Comparison of ENCODE assay signal across 23 cellular contexts in genomic region chr5:88688981-88689661, GRCh38.
A peak's percentile ranks its signal among the peaks of the same experiment; 100 is the strongest.
DNase-seq lines count a peak whose midpoint lies in the region; ATAC-seq, FAIRE-seq and TF ChIP-seq lines count a peak whose summit lies in the region.
"Had no signal": no experiment of that assay in that cellular context is flagged by ENCODE, and none has a peak within 500 bp of the region (broad histone marks: within the 10 kb centered on the region; RNA-seq: fewer than 3 reads in every experiment).

No MANE protein-coding gene starts in this region.

- no peak overlapping the region for H2AFZ ChIP-seq in H1 (ENCODE audit: low read length)

- no peak overlapping the region for H3K56ac ChIP-seq in H1 (replicated peaks; ENCODE audit: insufficient read length, low read depth, low read length)

- peaks cover 7 to 30% (median 10%) of the 10 kb centered on the region in 4 donors for H3K4me1 Mint-ChIP-seq in CD4-positive, alpha-beta memory T cell
- H3K4me1 Mint-ChIP-seq in IgD-negative memory B cell (peaks cover 12 to 14% (median 13%) of the 10 kb centered on the region in 3 donors), naive B cell (peaks cover 22 to 44% (median 34%) of the 10 kb centered on the region in 3 donors)

- H3K4ac ChIP-seq in H1 (replicated peaks; ENCODE audit: insufficient read length, low read depth, low read length): no peak overlapping the region

- H3K4me1 ChIP-seq in CD4-positive, alpha-beta memory T cell (ENCODE audit: insufficient read depth, low read length): peaks cover 12% of the 10 kb centered on the region
- H3K4me1 ChIP-seq in H1 (replicated peaks in 1 of 4; ENCODE audit: control insufficient read depth in 3 of 4, insufficient read depth in 4 of 4, low read length in 3 of 4): peaks cover 24 to 35% (median 29%) of the 10 kb centered on the region in 4 experiments
- H3K4me1 ChIP-seq: prostate gland had no signal

- no peak overlapping the region for H3K9ac ChIP-seq in H1 (replicated peaks in 1 of 4; ENCODE audit: extremely low read depth in 1 of 4, low read depth in 3 of 4, low read length in 3 of 4)

- H4K5ac ChIP-seq in H1 (ENCODE audit: insufficient read length, low read depth, low read length): no peak overlapping the region

- H3K9me3 ChIP-seq in CD4-positive, alpha-beta memory T cell (ENCODE audit: control insufficient read depth in 1 of 2, low read length in 2 of 2): no peaks in the 10 kb centered on the region
- H3K9me3 ChIP-seq in H1 (ENCODE audit: insufficient read depth in 2 of 2, low read depth in 1 of 2, low read length in 1 of 2): no peaks in the 10 kb centered on the region; a peak in 1 of 4 replicates
- H3K9me3 ChIP-seq: prostate gland had no signal

- H3K36me3 ChIP-seq in CD4-positive, alpha-beta memory T cell (ENCODE audit: insufficient read depth, low read length): no peaks in the 10 kb centered on the region
- no peaks in the 10 kb centered on the region for H3K36me3 ChIP-seq in H1 (ENCODE audit: control insufficient read depth in 2 of 4, insufficient read depth in 4 of 4, low read length in 3 of 4)
- H3K36me3 ChIP-seq: prostate gland had no signal

- H2BK120ac ChIP-seq in H1 (replicated peaks; ENCODE audit: low read depth, low read length): no peak overlapping the region

- H4K20me1 ChIP-seq in H1 (replicated peaks in 1 of 2; ENCODE audit: control insufficient read depth in 1 of 2, insufficient read depth in 2 of 2, low read length in 2 of 2): peaks cover 2 to 14% of the 10 kb centered on the region in 2 experiments

- H2BK20ac ChIP-seq in H1 (ENCODE audit: low read length): no peak overlapping the region

- peak overlapping the region; percentile 69 to 95 for H3K4me2 ChIP-seq in H1 (ENCODE audit: insufficient read depth in 1 of 2, low read depth in 2 of 2, low read length in 2 of 2)
- H3K4me2 ChIP-seq: hepatocyte had no signal

- no peaks in the 10 kb centered on the region for H3K79me2 ChIP-seq in H1 (ENCODE audit: control insufficient read depth in 1 of 2, insufficient read depth in 2 of 2, low read length in 2 of 2)
- H3K79me2 ChIP-seq: hepatocyte had no signal

- H2BK15ac ChIP-seq in H1 (ENCODE audit: low read length): no peak overlapping the region

- H3K36me3 Mint-ChIP-seq in CD4-positive, alpha-beta memory T cell: peaks cover 0 to 2% of the 10 kb centered on the region in 2 donors
- H3K36me3 Mint-ChIP-seq in IgD-negative memory B cell (peaks cover 7% of the 10 kb centered on the region), naive B cell (peaks cover 9% of the 10 kb centered on the region in 2 donors)

- H3K4me3 Mint-ChIP-seq in CD4-positive, alpha-beta memory T cell: peak overlapping the region in 3 of 8 donors; percentile 8 to 49 (median 39)
- H3K4me3 Mint-ChIP-seq in IgD-negative memory B cell (peak overlapping the region in 2 of 4 donors; percentile 55 to 72), naive B cell (peak overlapping the region in 4 of 8 donors; percentile 32 to 53 (median 47))

- FAIRE-seq in H1 (lab: Jason Lieb, UNC): no peak
- FAIRE-seq: GM12891, urothelium cell line had no signal

- ATAC-seq in naive B cell (ENCODE audit: low read depth in 2 of 2): no peak
- no peak for ATAC-seq in HG03175 (IDR thresholded peaks at IDR 0.05; ENCODE audit: unreplicated experiment)
- ATAC-seq in HG03025 (IDR thresholded peaks at IDR 0.05; ENCODE audit: low FRiP score, unreplicated experiment): no peak
- ATAC-seq: left cardiac atrium, SK-N-SH treated with all-trans-retinoic acid at 6 μM for 48 hours had no signal

- no peak for TF ChIP-seq POLR2A in H1 (IDR thresholded peaks at IDR 0.05; ENCODE audit: control extremely low read depth in 1 of 2, low read depth in 2 of 2, low read length in 2 of 2)

- H3K23me2 ChIP-seq in H1 (ENCODE audit: low read depth, low read length): peaks cover 14% of the 10 kb centered on the region

- H3K14ac ChIP-seq in H1 (ENCODE audit: insufficient read length): no peak overlapping the region

- TF ChIP-seq RAD21 in H1 (IDR thresholded peaks at IDR 0.05 in 1 of 2, conservative IDR thresholded peaks at IDR 0.05 in 1 of 2; ENCODE audit: low read depth in 2 of 2, low read length in 2 of 2): no peak

- intact Hi-C loops in CD4-positive, alpha-beta memory T cell (cut with micrococcal nuclease): loop anchor here (10.0 kb wide), 1 partner anchor 1274 kb away; the partner anchor contains the start of gene CCNH

- no peak for DNase-seq in CD4-positive, alpha-beta memory T cell
- DNase-seq in H1 (ENCODE audit: low read depth in 1 of 2, low spot score in 2 of 2): peak in 1 of 2 experiments; percentile 72
- no peak for DNase-seq in naive B cell
- DNase-seq in epidermal melanocyte (ENCODE audit: insufficient read length, low spot score): no peak
- no peak for DNase-seq in DMS79 treated with DMSO at 0.1 percent for 48 hours (lab: John Stamatoyannopoulos, UW)
- DNase-seq: activated CD4-positive, alpha-beta T cell treated with anti-CD3 and anti-CD28 coated beads for 1 hour; activated CD8-positive, alpha-beta memory T cell treated with anti-CD3 and anti-CD28 coated beads, Interleukin-2, amount 50 U/mL, for 48 hours; left cardiac atrium; NCI-H2029 treated with DMSO at 0.1 percent for 48 hours; NCI-H510A; RPMI8226; stimulated activated CD4-positive, alpha-beta T cell treated with anti-CD3 and anti-CD28 coated beads, Interleukin-4, amount 100 ng/mL, for 1 hour had no signal

- POLR2A ChIA-PET in CD4-positive, alpha-beta memory T cell (lab: Charles Lee; ENCODE audit: partially characterized antibody): no interaction called here
- POLR2A ChIA-PET in H1 (lab: Charles Lee; ENCODE audit: partially characterized antibody): interaction anchor here (0.9 to 1.9 kb wide), 5 partner anchors 8 to 28 kb away, joined by 3 to 8 read pairs (median 5); no protein-coding TSS in a partner anchor

- H4K91ac ChIP-seq in H1 (replicated peaks; ENCODE audit: insufficient read length, low read length): no peak overlapping the region

- no peak overlapping the region for H2BK12ac ChIP-seq in H1 (ENCODE audit: low read depth, low read length)

- H3K27me3 Mint-ChIP-seq in CD4-positive, alpha-beta memory T cell: peaks cover 72 to 83% of the 10 kb centered on the region in 2 donors
- H3K27me3 Mint-ChIP-seq in IgD-negative memory B cell (peaks cover 79% of the 10 kb centered on the region), naive B cell (peaks cover 76 to 93% (median 86%) of the 10 kb centered on the region in 3 donors)

- H2BK5ac ChIP-seq in H1 (ENCODE audit: low read depth, low read length): no peak overlapping the region

- no peak overlapping the region for H2AK5ac ChIP-seq in H1 (ENCODE audit: low read depth, low read length)

- CTCF ChIA-PET in CD4-positive, alpha-beta memory T cell (lab: Charles Lee; ENCODE audit: partially characterized antibody): interaction anchor here (3.2 to 5.5 kb wide), 2 partner anchors 9 to 908 kb away, joined by 35 to 133 read pairs; no protein-coding TSS in a partner anchor
- CTCF ChIA-PET in H1 (lab: Charles Lee; ENCODE audit: partially characterized antibody): interaction anchor here (0.9 to 6.1 kb wide), 12 partner anchors 8 to 928 kb away, joined by 3 to 86 read pairs (median 12); no protein-coding TSS in a partner anchor

- H3K27ac ChIP-seq in CD4-positive, alpha-beta memory T cell (ENCODE audit: low read depth, low read length): no peak overlapping the region
- H3K27ac ChIP-seq in H1 (ENCODE audit: low read depth, low read length): no peak overlapping the region
- H3K27ac ChIP-seq: coronary artery, hepatocyte, prostate gland, skin epidermis had no signal

- H3K79me1 ChIP-seq in H1 (ENCODE audit: low read depth, low read length): no peaks in the 10 kb centered on the region

- H3K18ac ChIP-seq in H1 (ENCODE audit: extremely low read depth, low read length): no peak overlapping the region

- H3K4me3 ChIP-seq in CD4-positive, alpha-beta memory T cell (ENCODE audit: low read length in 2 of 2): no peak overlapping the region
- H3K4me3 ChIP-seq in H1 (ENCODE audit: extremely low read depth in 1 of 4, insufficient read depth in 2 of 4, low read depth in 3 of 4, low read length in 4 of 4): peak overlapping the region in 3 of 4 experiments; percentile 14 to 52 (median 14); a peak in 5 of 8 replicates
- H3K4me3 ChIP-seq: coronary artery, hepatocyte, prostate gland, skin epidermis had no signal

- H3K23ac ChIP-seq in H1 (ENCODE audit: insufficient read length): no peak overlapping the region

- TF ChIP-seq EP300 in H1 (IDR thresholded peaks at IDR 0.05; ENCODE audit: borderline replicate concordance in 1 of 2, low read depth in 2 of 2, low read length in 2 of 2): no peak

- WGBS in H1 (ENCODE audit: extremely low coverage in 1 of 2, insufficient coverage in 1 of 2, insufficient read length in 1 of 2, insufficient replicate concordance in 2 of 2, low coverage in 1 of 2, low lambda C conversion rate in 2 of 2, missing lambda C conversion rate in 1 of 2), 2 experiments: 1% methylated on average over 27 of the region's 27 CpGs; no CpG with 5 or more reads in 1 of the 2 experiments

- peaks cover 0 to 37% (median 10%) of the 10 kb centered on the region in 8 donors for H3K9me3 Mint-ChIP-seq in CD4-positive, alpha-beta memory T cell
- H3K9me3 Mint-ChIP-seq in IgD-negative memory B cell (peaks cover 4 to 29% (median 7%) of the 10 kb centered on the region in 3 donors), naive B cell (peaks cover 0 to 66% (median 32%) of the 10 kb centered on the region in 7 donors)
- H3K9me3 Mint-ChIP-seq: nephron had no signal

- no peak overlapping the region for H4K8ac ChIP-seq in H1 (ENCODE audit: extremely low read depth, insufficient read depth, low read length)

- peak overlapping the region in 4 of 7 donors; percentile 1 to 70 (median 42) for H3K27ac Mint-ChIP-seq in CD4-positive, alpha-beta memory T cell
- H3K27ac Mint-ChIP-seq in IgD-negative memory B cell (peak overlapping the region; percentile 89 to 98 (median 95)), naive B cell (peak overlapping the region in 5 of 6 donors; percentile 43 to 95 (median 88))
- H3K27ac Mint-ChIP-seq: nephron had no signal

- TF ChIP-seq CTCF in H1 (IDR thresholded peaks at IDR 0.05; ENCODE audit: control extremely low read depth in 1 of 3, insufficient read depth in 1 of 3, low read depth in 1 of 3, low read length in 3 of 3): no peak

- H3K27me3 ChIP-seq in CD4-positive, alpha-beta memory T cell (ENCODE audit: insufficient read depth, low read length): peaks cover 96% of the 10 kb centered on the region
- H3K27me3 ChIP-seq in H1 (replicated peaks in 1 of 4; ENCODE audit: control insufficient read depth in 3 of 4, extremely low read depth in 1 of 4, insufficient read depth in 3 of 4, low read length in 3 of 4): peaks cover 87 to 99% (median 96%) of the 10 kb centered on the region in 4 experiments

TF ChIP-seq in H1, 55 proteins besides CTCF, POLR2A, EP300 and RAD21 (continues in another document):
- no peak for TF ChIP-seq CHD1 (IDR thresholded peaks at IDR 0.05; ENCODE audit: low read depth, low read length)
- no peak for TF ChIP-seq POLR2AphosphoS5 (IDR thresholded peaks at IDR 0.05; ENCODE audit: low read depth, low read length)
- TF ChIP-seq POU5F1 (IDR thresholded peaks at IDR 0.05; ENCODE audit: low read depth, low read length): no peak
- TF ChIP-seq SRF (IDR thresholded peaks at IDR 0.05; ENCODE audit: low read depth, low read length): no peak
- no peak for TF ChIP-seq ASH2L (IDR thresholded peaks at IDR 0.05; ENCODE audit: low read length)
- TF ChIP-seq KDM1A (IDR thresholded peaks at IDR 0.05; ENCODE audit: borderline replicate concordance, low read length): no peak

Comparison
In these comparisons a context has a peak if more than half of its experiments do, and no peak if none do; other contexts are left out.
1. H3K4me3 ChIP-seq: peak in H1 (3 of 4); none in CD4-positive, alpha-beta memory T cell (0 of 2).
2. H3K27ac Mint-ChIP-seq: peak in every context shown above with its lines; median percentile 95 in IgD-negative memory B cell; 88 in naive B cell; 42 in CD4-positive, alpha-beta memory T cell.